ENCODE assay signal across 21 cellular contexts in the genomic region with DNA sequence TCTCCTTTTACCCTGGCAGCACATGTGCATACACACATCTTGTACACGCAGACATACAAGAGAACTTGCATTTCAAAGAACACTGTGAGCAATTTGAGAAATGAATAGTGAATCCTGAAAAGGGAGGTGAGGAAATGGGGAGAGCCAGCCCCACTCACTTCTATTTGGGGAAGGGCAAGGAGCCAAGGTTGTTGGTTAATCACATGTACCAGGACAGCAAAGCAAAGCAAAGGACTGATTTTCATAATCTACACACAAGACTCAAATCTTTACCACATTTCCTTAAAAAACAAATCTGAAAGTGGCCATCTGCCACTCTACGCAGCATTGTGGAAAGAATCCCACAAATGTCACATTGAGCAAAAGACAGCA. TPM values are rescaled to one million over a fixed set of nuclear protein-coding genes. Genes with fewer than 3 reads are reported as not detected.
DNase-seq lines count a peak whose midpoint lies in the region; ATAC-seq and TF ChIP-seq lines count a peak whose summit lies in the region.
"Had no signal": no experiment of that assay in that cellular context is flagged by ENCODE, and none has a peak within 500 bp of the region (broad histone marks: within the 10 kb centered on the region; RNA-seq: fewer than 3 reads in every experiment).

No MANE protein-coding gene starts in this region.

- ATAC-seq in HG03432 (IDR thresholded peaks at IDR 0.05; ENCODE audit: unreplicated experiment) (no peak), HG03460 (IDR thresholded peaks at IDR 0.05; ENCODE audit: unreplicated experiment) (no peak)
- ATAC-seq: activated CD8-positive, alpha-beta T cell treated with anti-CD3 and anti-CD28 coated beads, Interleukin-2, amount 10 ng/mL, durations not matched to agents 7 days and 5 days; natural killer cell had no signal

- H3K36me3 ChIP-seq in BLaER1 = no peaks in the 10 kb centered on the region
- H3K36me3 ChIP-seq: HAP-1, prostate gland had no signal

- intact Hi-C loops in lower leg skin (cut with DNase I; ENCODE audit: low total_unique reads) = no loop called here

- H3K4me2 ChIP-seq in BLaER1 = peak overlapping the region; percentile 38
- H3K4me2 ChIP-seq: SK-N-SH had no signal

- 63% methylated on average over 2 of the region's 2 CpGs for WGBS in lower leg skin, 2 donors

- no peaks in the 10 kb centered on the region for H3K27me3 ChIP-seq in BLaER1

- TF ChIP-seq CTCF in cardiac fibroblast (IDR thresholded peaks at IDR 0.05; ENCODE audit: low read depth, low read length) = no peak
- TF ChIP-seq CTCF in lower leg skin (IDR thresholded peaks at IDR 0.05) = no peak

- H3K9me3 ChIP-seq in BLaER1 = no peaks in the 10 kb centered on the region
- H3K9me3 ChIP-seq: HAP-1, prostate gland, SK-N-SH had no signal

- no peak overlapping the region for H3K9ac ChIP-seq in BLaER1
- H3K9ac ChIP-seq: SK-N-SH had no signal

- no peak for TF ChIP-seq POLR2A in lower leg skin (IDR thresholded peaks at IDR 0.05)

- H3K4me3 ChIP-seq in BLaER1 (no peak overlapping the region), cardiac fibroblast (replicated peaks in 1 of 2; ENCODE audit: low read depth in 2 of 2, low read length in 2 of 2) (no peak overlapping the region), lower leg skin (ENCODE audit: low read depth, poor library complexity, severe bottlenecking) (no peak overlapping the region)
- H3K4me3 ChIP-seq: HAP-1, prostate gland had no signal

- no peak overlapping the region for H3K27ac ChIP-seq in BLaER1
- H3K27ac ChIP-seq: C4-2B, prostate gland had no signal

- DNase-seq in cardiac fibroblast (ENCODE audit: low read depth in 2 of 2) (peak; percentile 12 to 72), inferior parietal cortex (ENCODE audit: extremely low spot score) (peak; percentile 28), occipital lobe (lab: John Stamatoyannopoulos, UW) (peak; percentile 7), SKM-1 (lab: John Stamatoyannopoulos, UW; ENCODE audit: unreplicated experiment) (no peak), lower leg skin (ENCODE audit: low spot score in 2 of 2) (no peak)
- DNase-seq: activated CD8-positive, alpha-beta T cell treated with anti-CD3 and anti-CD28 coated beads, Interleukin-2, amount 10 ng/mL, durations not matched to agents 7 days and 5 days; activated naive CD4-positive, alpha-beta T cell treated with Interleukin-2 at 50 U/mL for 16 hours; activated T-cell treated with anti-CD3 and anti-CD28 coated beads, Interleukin-2, amount 50 U/mL, for 1 hour; aorta; mesenchymal stem cell; natural killer cell; NCI-H1092; NK-92 treated with Interleukin-12 subunit alpha and Interleukin-12 subunit beta, amount 100 ng/mL, for 24 hours; SK-N-SH; stimulated activated CD4-positive, alpha-beta T cell treated with anti-CD3 and anti-CD28 coated beads, Interleukin-12 subunit alpha, Interleukin-12 subunit beta, amount 100 ng/mL, for 4 hours had no signal

- H3K4me1 ChIP-seq in BLaER1 = peaks cover 24% of the 10 kb centered on the region
- H3K4me1 ChIP-seq: HAP-1 had no signal

- H4K20me1 ChIP-seq in BLaER1 = no peaks in the 10 kb centered on the region

RNA-seq across cellular contexts. Expression of a gene that starts 35.0 kb away (rescaled TPM):
- total RNA-seq in occipital lobe (54.4 TPM), lower leg skin (10 to 100 TPM; 22.2 to 59.2 (median 31.4) TPM)

Comparison
In these comparisons a context has a peak if more than half of its experiments do, and no peak if none do; other contexts are left out.
1. DNase-seq: peak in cardiac fibroblast (2 of 2), inferior parietal cortex (single experiment) and occipital lobe (single experiment); none in SKM-1 (single experiment) and lower leg skin (0 of 2).